9 cellular contexts compared by ENCODE assay signal in the genomic region with DNA sequence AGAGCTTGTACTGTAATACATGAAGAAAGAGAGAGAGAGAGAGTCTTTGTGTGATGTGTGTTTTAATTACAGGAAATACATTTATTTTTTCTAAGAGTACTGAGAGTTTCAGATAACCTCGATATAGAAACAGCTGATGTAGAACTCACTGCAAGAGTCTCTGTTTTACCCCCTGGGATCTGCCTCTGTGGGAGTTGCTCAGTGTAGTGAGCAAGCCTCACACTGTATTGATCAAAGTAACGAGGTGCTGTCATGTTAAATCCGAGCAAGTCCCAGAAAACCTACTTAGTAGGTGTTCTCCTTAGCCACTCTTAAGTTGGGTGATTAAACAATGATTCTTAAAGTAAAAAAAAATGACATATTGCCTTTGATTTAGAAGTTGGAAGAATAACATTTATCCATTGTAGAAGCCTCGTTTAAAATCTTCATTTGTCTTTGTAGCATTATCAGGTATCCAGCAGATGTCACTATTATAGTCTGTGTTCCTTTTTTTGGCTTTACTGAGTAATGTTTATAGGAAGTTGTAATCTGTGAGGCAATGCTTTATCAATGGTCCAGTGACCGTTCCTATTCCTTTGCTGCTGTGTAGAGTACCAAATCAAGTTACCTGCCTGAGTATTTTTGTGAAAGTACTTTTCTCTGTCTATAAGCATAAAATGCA.
DNase-seq lines count a peak whose midpoint lies in the region; ATAC-seq and TF ChIP-seq lines count a peak whose summit lies in the region.
"Had no signal": no experiment of that assay in that cellular context is flagged by ENCODE, and none has a peak within 500 bp of the region (broad histone marks: within the 10 kb centered on the region; RNA-seq: fewer than 3 reads in every experiment).

No MANE protein-coding gene starts in this region.

- H3K36me3 ChIP-seq in adrenal gland (replicated peaks in 1 of 2) = no peaks in the 10 kb centered on the region
- H3K36me3 ChIP-seq in BE2C = no peaks in the 10 kb centered on the region

- H3K27ac ChIP-seq in adrenal gland = no peak overlapping the region
- H3K27ac ChIP-seq: parathyroid adenoma had no signal

- H3K4me3 ChIP-seq in GM12864 (ENCODE audit: low read depth, low read length) (no peak overlapping the region), adrenal gland (no peak overlapping the region), BE2C (ENCODE audit: low read depth, low read length) (no peak overlapping the region)

- intact Hi-C loops in adrenal gland (cut with DNase I) = no loop called here

- no peaks in the 10 kb centered on the region for H3K9me3 Mint-ChIP-seq in neural crest cell

- H3K27me3 ChIP-seq in adrenal gland = peaks cover 7% of the 10 kb centered on the region
- 0 out of 2 replicates have a peak, but pooled peaks cover 5% of the 10 kb centered on the region for H3K27me3 ChIP-seq in BE2C

- no peak for TF ChIP-seq POLR2A in adrenal gland (IDR thresholded peaks at IDR 0.05)

- WGBS in adrenal gland, 4 donors = 12 to 22% (median 21%) methylated on average over 5 of the region's 5 CpGs

- TF ChIP-seq CTCF in GM12864 (IDR thresholded peaks at IDR 0.05; ENCODE audit: low read depth, low read length, missing control alignments) (peak; percentile 19), adrenal gland (IDR thresholded peaks at IDR 0.05) (peak; percentile 10 to 43 (median 30)), neural crest cell (conservative IDR thresholded peaks at IDR 0.05) (peak; percentile 66), BE2C (IDR thresholded peaks at IDR 0.05; ENCODE audit: low read depth, low read length) (no peak)

- no peak overlapping the region for H3K27ac Mint-ChIP-seq in neural crest cell (ENCODE audit: unreplicated experiment)

- DNase-seq in GM12864 (ENCODE audit: low read depth) (no peak), NCI-H1105 (lab: John Stamatoyannopoulos, UW) (peak; percentile 7), adrenal gland (no peak), neural crest cell (ENCODE audit: low read depth, low spot score) (no peak), BE2C (no peak), NCI-H524 treated with DMSO at 0.1 percent for 48 hours (lab: John Stamatoyannopoulos, UW) (no peak)

- no peaks in the 10 kb centered on the region for H3K9me3 ChIP-seq in adrenal gland (replicated peaks in 1 of 3)
- no peaks in the 10 kb centered on the region for H3K9me3 ChIP-seq in BE2C

- H3K4me1 ChIP-seq in adrenal gland (replicated peaks in 1 of 2) = no peaks in the 10 kb centered on the region
- H3K4me1 ChIP-seq in BE2C = no peaks in the 10 kb centered on the region

- peaks cover 33% of the 10 kb centered on the region for H3K27me3 Mint-ChIP-seq in neural crest cell (ENCODE audit: low read depth)

- no peak overlapping the region for H3K4me3 Mint-ChIP-seq in neural crest cell

- ATAC-seq in HG03108 (IDR thresholded peaks at IDR 0.05; ENCODE audit: unreplicated experiment) (no peak), HG02970 (IDR thresholded peaks at IDR 0.05; ENCODE audit: low FRiP score, unreplicated experiment) (no peak)

- no peaks in the 10 kb centered on the region for H3K36me3 Mint-ChIP-seq in neural crest cell (ENCODE audit: low read depth)

- H3K4me1 Mint-ChIP-seq in neural crest cell = no peaks in the 10 kb centered on the region
